In genomic region chr10:87552248-87552914, GRCh38 we compare ENCODE assay signal across 22 cellular contexts. TPM values are rescaled to one million over a fixed set of nuclear protein-coding genes. Genes with fewer than 3 reads are reported as not detected.
A peak's percentile ranks its signal among the peaks of the same experiment; 100 is the strongest.
DNase-seq lines count a peak whose midpoint lies in the region; ATAC-seq, FAIRE-seq and TF ChIP-seq lines count a peak whose summit lies in the region.
"Had no signal": no experiment of that assay in that cellular context is flagged by ENCODE, and none has a peak within 500 bp of the region (broad histone marks: within the 10 kb centered on the region; RNA-seq: fewer than 3 reads in every experiment).

No MANE protein-coding gene starts in this region.

- BruUV-seq in Caco-2 (replicated peaks; lab: Mats Ljungman, UMichigan): TSS peak; percentile 51

- H3K9me3 Mint-ChIP-seq in Caco-2 (ENCODE audit: unreplicated experiment) (no peaks in the 10 kb centered on the region), HFFc6 (no peaks in the 10 kb centered on the region)
- H3K9me3 Mint-ChIP-seq: activated CD4-positive, alpha-beta T cell treated with anti-CD3 and anti-CD28 coated beads, Interleukin-2, amount 10 ng/mL, durations not matched to agents 7 days and 5 days; activated T-helper 1 cell treated with anti-CD3 and anti-CD28 coated beads, Interleukin-12 subunit alpha, Interleukin-12 subunit beta, Interleukin-2, Interleukin-4 antibody, amounts not matched to agents 30 ng/mL and 10 ng/mL and 1 ng/mL, durations not matched to agents 14 hours and 24 hours and 36 hours; memory B cell had no signal

- WGBS in trophoblast cell (ENCODE audit: extremely low coverage, insufficient coverage, insufficient read length): no CpG with 5 or more reads among the region's 2 CpGs
- WGBS in small intestine, 3 donors: 82 to 86% (median 83%) methylated on average over 2 of the region's 2 CpGs

- no peak overlapping the region for H2BK12ac ChIP-seq in trophoblast cell (ENCODE audit: low read length)

- no peaks in the 10 kb centered on the region for H3K79me1 ChIP-seq in trophoblast cell (ENCODE audit: low read length)

- H3K4me3 Mint-ChIP-seq in Caco-2 (ENCODE audit: unreplicated experiment): no peak overlapping the region
- H3K4me3 Mint-ChIP-seq in HFFc6: peak overlapping the region; percentile 2; the same call in 1 of the 2 replicates
- H3K4me3 Mint-ChIP-seq: activated CD4-positive, alpha-beta T cell treated with anti-CD3 and anti-CD28 coated beads, Interleukin-2, amount 10 ng/mL, durations not matched to agents 7 days and 5 days; activated T-helper 1 cell treated with anti-CD3 and anti-CD28 coated beads, Interleukin-12 subunit alpha, Interleukin-12 subunit beta, Interleukin-2, Interleukin-4 antibody, amounts not matched to agents 30 ng/mL and 10 ng/mL and 1 ng/mL, durations not matched to agents 14 hours and 24 hours and 36 hours; B cell; memory B cell; stimulated activated naive B cell treated with anti-CD40 and anti-IgM and Interleukin-4, amounts not matched to agents 10 μg/mL and 1 μg/mL and 100 μg/mL, for 72 hours had no signal

- H3K27me3 Mint-ChIP-seq in Caco-2 (ENCODE audit: insufficient read depth, unreplicated experiment): no peaks in the 10 kb centered on the region
- no peaks in the 10 kb centered on the region for H3K27me3 Mint-ChIP-seq in HFFc6 (ENCODE audit: insufficient read depth)
- H3K27me3 Mint-ChIP-seq: activated CD4-positive, alpha-beta T cell treated with anti-CD3 and anti-CD28 coated beads, Interleukin-2, amount 10 ng/mL, durations not matched to agents 7 days and 5 days; B cell; memory B cell; stimulated activated naive B cell treated with anti-CD40 and anti-IgM and Interleukin-4, amounts not matched to agents 10 μg/mL and 1 μg/mL and 100 μg/mL, for 72 hours had no signal

- no peak overlapping the region for H3K9ac ChIP-seq in trophoblast cell (ENCODE audit: low read length)

- H3K27ac ChIP-seq in dorsolateral prefrontal cortex (peak overlapping the region in 35 of 59 donors; percentile 2 to 76 (median 47)), trophoblast cell (ENCODE audit: low read depth, low read length) (no peak overlapping the region), small intestine (ENCODE audit: low read depth in 1 of 2, low read length in 1 of 2) (no peak overlapping the region)
- H3K27ac ChIP-seq: skin epidermis, WERI-Rb-1 had no signal

- no peak overlapping the region for H2BK5ac ChIP-seq in trophoblast cell (ENCODE audit: low read depth, low read length, poor library complexity)

- H4K12ac ChIP-seq in trophoblast cell (ENCODE audit: low read depth, low read length): no peak overlapping the region

- H2AFZ ChIP-seq in trophoblast cell (ENCODE audit: insufficient read depth, low read length, poor library complexity): no peak overlapping the region

- H3K79me2 ChIP-seq in trophoblast cell (ENCODE audit: control insufficient read depth, insufficient read depth, low read length, poor library complexity): no peaks in the 10 kb centered on the region

- no peak for TF ChIP-seq CTCF in Caco-2 (IDR thresholded peaks at IDR 0.05; ENCODE audit: insufficient read depth in 1 of 2, low read depth in 1 of 2, low read length in 1 of 2, severe bottlenecking in 1 of 2, unreplicated experiment in 1 of 2)
- TF ChIP-seq CTCF in HFFc6 (IDR thresholded peaks at IDR 0.05): no peak
- TF ChIP-seq CTCF in dorsolateral prefrontal cortex (IDR thresholded peaks at IDR 0.05 in 54 of 56, conservative IDR thresholded peaks at IDR 0.05 in 2 of 56; ENCODE audit: low read depth in 1 of 56, partially characterized antibody in 56 of 56): no peak

- H3K23ac ChIP-seq in trophoblast cell (ENCODE audit: low read length): no peak overlapping the region

- H2AK5ac ChIP-seq in trophoblast cell (ENCODE audit: low read length): no peak overlapping the region

- no peak overlapping the region for H3K14ac ChIP-seq in trophoblast cell (ENCODE audit: low read length)

- CTCF ChIA-PET in Caco-2 (lab: Charles Lee): no interaction called here

- H3K18ac ChIP-seq in trophoblast cell (ENCODE audit: low read length): no peak overlapping the region

- no peak overlapping the region for H3K4ac ChIP-seq in trophoblast cell (ENCODE audit: low read depth, low read length)

- H3K36me3 Mint-ChIP-seq in Caco-2 (ENCODE audit: insufficient read depth, unreplicated experiment): peaks cover 5% of the 10 kb centered on the region
- H3K36me3 Mint-ChIP-seq in HFFc6 (ENCODE audit: low read depth): peaks cover 29% of the 10 kb centered on the region

- POLR2A ChIA-PET in Caco-2 (lab: Charles Lee): no interaction called here

- H3K27me3 ChIP-seq in Caco-2 (replicated peaks; ENCODE audit: control insufficient read depth, insufficient read depth, low read length) (no peaks in the 10 kb centered on the region), dorsolateral prefrontal cortex (no peaks in the 10 kb centered on the region), trophoblast cell (ENCODE audit: insufficient read depth, low read length) (no peaks in the 10 kb centered on the region), small intestine (ENCODE audit: control insufficient read depth in 2 of 2, insufficient read depth in 2 of 2, low read length in 2 of 2) (no peaks in the 10 kb centered on the region)

- H3K27ac Mint-ChIP-seq in Caco-2 (ENCODE audit: unreplicated experiment) (no peak overlapping the region), HFFc6 (peak overlapping the region; percentile 32; the same call in 1 of the 2 replicates)
- H3K27ac Mint-ChIP-seq: activated CD4-positive, alpha-beta T cell treated with anti-CD3 and anti-CD28 coated beads, Interleukin-2, amount 10 ng/mL, durations not matched to agents 7 days and 5 days; activated T-helper 1 cell treated with anti-CD3 and anti-CD28 coated beads, Interleukin-12 subunit alpha, Interleukin-12 subunit beta, Interleukin-2, Interleukin-4 antibody, amounts not matched to agents 30 ng/mL and 10 ng/mL and 1 ng/mL, durations not matched to agents 14 hours and 24 hours and 36 hours; B cell; memory B cell; stimulated activated naive B cell treated with anti-CD40 and anti-IgM and Interleukin-4, amounts not matched to agents 10 μg/mL and 1 μg/mL and 100 μg/mL, for 72 hours had no signal

- no peak overlapping the region for H3K4me3 ChIP-seq in Caco-2 (ENCODE audit: low read depth, low read length)
- H3K4me3 ChIP-seq in dorsolateral prefrontal cortex: no peak overlapping the region
- no peak overlapping the region for H3K4me3 ChIP-seq in trophoblast cell (ENCODE audit: low read depth, low read length)
- H3K4me3 ChIP-seq in small intestine (ENCODE audit: low read depth in 1 of 2, low read length in 2 of 2): no peak overlapping the region
- H3K4me3 ChIP-seq: skin epidermis had no signal

- intact Hi-C loops in Caco-2 (cut with micrococcal nuclease; ENCODE audit: unreplicated experiment) (no loop called here), dorsolateral prefrontal cortex (cut with DNase I) (no loop called here)

- FAIRE-seq in small intestine (lab: Jason Lieb, UNC): no peak
- FAIRE-seq: urothelium cell line had no signal

- ATAC-seq in GM19035 (IDR thresholded peaks at IDR 0.05; ENCODE audit: unreplicated experiment): no peak
- ATAC-seq: stimulated activated naive B cell treated with anti-CD40 and anti-IgM and Interleukin-4, amounts not matched to agents 10 μg/mL and 1 μg/mL and 100 μg/mL, for 72 hours had no signal

- H3K9me3 ChIP-seq in Caco-2 (no peaks in the 10 kb centered on the region), trophoblast cell (ENCODE audit: insufficient read depth, low read depth, low read length) (no peaks in the 10 kb centered on the region), small intestine (ENCODE audit: control insufficient read depth, low read depth) (no peaks in the 10 kb centered on the region)

- no peak overlapping the region for H4K91ac ChIP-seq in trophoblast cell (ENCODE audit: low read depth, low read length)

- no peaks in the 10 kb centered on the region for H3K36me3 ChIP-seq in Caco-2 (ENCODE audit: control insufficient read depth, insufficient read depth, low read length)
- H3K36me3 ChIP-seq in trophoblast cell (ENCODE audit: control insufficient read depth in 1 of 2, insufficient read depth in 2 of 2, low read length in 2 of 2): no peaks in the 10 kb centered on the region
- no peaks in the 10 kb centered on the region for H3K36me3 ChIP-seq in small intestine (ENCODE audit: control insufficient read depth in 2 of 2, insufficient read depth in 2 of 2, low read length in 2 of 2)

- H3K4me1 ChIP-seq in Caco-2: no peaks in the 10 kb centered on the region
- peaks cover 0 to 2% of the 10 kb centered on the region in 2 experiments for H3K4me1 ChIP-seq in trophoblast cell (ENCODE audit: control insufficient read depth in 1 of 2, insufficient read depth in 2 of 2, low read length in 2 of 2)
- no peaks in the 10 kb centered on the region for H3K4me1 ChIP-seq in small intestine (ENCODE audit: control insufficient read depth in 2 of 2, insufficient read depth in 1 of 2, low read depth in 1 of 2, low read length in 1 of 2)

- DNase-seq in Caco-2 (no peak), HFFc6 (no peak), dorsolateral prefrontal cortex (no peak), iris pigment epithelial cell (ENCODE audit: low read depth) (peak; percentile 48), NCI-H128 (lab: John Stamatoyannopoulos, UW; ENCODE audit: unreplicated experiment) (no peak), trophoblast cell (no peak), small intestine (no peak)
- DNase-seq: activated CD4-positive, alpha-beta T cell treated with anti-CD3 and anti-CD28 coated beads, Interleukin-2, amount 10 ng/mL, durations not matched to agents 7 days and 5 days; activated naive CD4-positive, alpha-beta T cell treated with anti-CD3 and anti-CD28 coated beads, Interleukin-2, amount 50 U/mL, for 16 hours; NCI-H1105 treated with DMSO at 0.1 percent for 48 hours; NCI-H2029 treated with DMSO at 0.1 percent for 48 hours; NCI-H345; NCI-H82; stimulated activated CD4-positive, alpha-beta T cell treated with anti-CD3 and anti-CD28 coated beads, Interleukin-2, amount 100 ng/mL, for 48 hours; stimulated activated naive B cell treated with anti-CD40 and anti-IgM and Interleukin-4, amounts not matched to agents 10 μg/mL and 1 μg/mL and 100 μg/mL, for 72 hours; WERI-Rb-1 had no signal

- no peak overlapping the region for H3K4me2 ChIP-seq in trophoblast cell (ENCODE audit: low read length)

- H2BK120ac ChIP-seq in trophoblast cell (ENCODE audit: insufficient read depth, low read length, poor library complexity): no peak overlapping the region

- H4K8ac ChIP-seq in trophoblast cell (ENCODE audit: low read depth, low read length): no peak overlapping the region

- H3K4me1 Mint-ChIP-seq in Caco-2 (ENCODE audit: low read depth, unreplicated experiment) (no peaks in the 10 kb centered on the region), HFFc6 (ENCODE audit: low read depth) (peaks cover 67% of the 10 kb centered on the region)
- H3K4me1 Mint-ChIP-seq: activated CD4-positive, alpha-beta T cell treated with anti-CD3 and anti-CD28 coated beads, Interleukin-2, amount 10 ng/mL, durations not matched to agents 7 days and 5 days; B cell; memory B cell; stimulated activated naive B cell treated with anti-CD40 and anti-IgM and Interleukin-4, amounts not matched to agents 10 μg/mL and 1 μg/mL and 100 μg/mL, for 72 hours had no signal

RNA-seq across cellular contexts. Expression of gene MINPP1, which starts 47.7 kb away (rescaled TPM):
- total RNA-seq in Caco-2 (2022) (24.8 and 26.6 TPM in 2 replicates), dorsolateral prefrontal cortex (10 to 100 TPM in 112 of 120 experiments, 1 to 10 TPM in 8; 9.4 to 17.9 (median 12.0) TPM)
- total RNA-seq in HFFc6 (2021; fragmentation: NEBNext Ultra II Directional; extraction: Animal tissue kit (Norgen Biotek cat#: 25700)): 10 to 100 TPM; 32.5 to 41.4 (median 37.0) TPM
- 13.6 and 13.9 TPM in 2 replicates for polyA plus RNA-seq in trophoblast cell (2013)
- polyA plus RNA-seq in small intestine: 10 to 100 TPM; 11.2 to 27.6 (median 15.1) TPM

Comparison
In these comparisons a context has a peak if more than half of its experiments do, and no peak if none do; other contexts are left out.
1. H3K27ac ChIP-seq: peak in dorsolateral prefrontal cortex (35 of 59); none in trophoblast cell (single experiment) and small intestine (0 of 2).